Comparison of ENCODE assay signal across 13 cellular contexts in the genomic region with DNA sequence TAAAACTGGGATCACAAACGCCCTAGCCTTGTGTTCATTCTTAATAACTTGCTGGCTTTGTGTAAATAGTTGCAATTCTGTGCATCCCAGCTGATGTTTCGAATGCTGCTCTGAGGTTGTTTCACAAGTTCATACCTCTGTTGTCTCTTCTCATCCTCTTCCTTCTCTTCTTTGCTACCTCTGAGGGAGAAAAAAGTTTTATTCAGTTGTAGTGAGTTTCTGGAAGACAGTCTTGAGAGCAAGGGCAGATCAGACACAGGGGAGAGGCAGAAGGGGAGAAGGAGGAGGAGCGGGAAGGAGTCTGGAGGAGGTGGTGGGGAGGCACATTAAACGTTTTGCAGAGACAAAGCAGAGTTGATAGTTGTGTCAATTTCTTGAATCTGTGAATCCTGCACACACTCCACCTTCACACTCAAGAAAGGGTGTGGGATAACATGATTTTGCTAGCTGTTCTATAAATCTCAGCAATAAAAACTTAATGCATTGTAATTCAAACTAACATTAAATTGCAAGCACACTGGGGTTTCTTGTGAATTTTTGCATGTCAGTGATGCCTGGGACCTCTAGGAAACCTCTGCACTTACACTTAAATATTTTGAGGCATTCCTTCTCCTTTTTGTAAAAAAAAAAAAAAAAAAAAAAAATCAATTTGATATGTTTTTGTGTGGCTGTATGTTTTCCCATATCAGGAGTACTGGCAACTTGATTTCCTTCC. TPM values are rescaled to one million over a fixed set of nuclear protein-coding genes. Genes with fewer than 3 reads are reported as not detected.
DNase-seq lines count a peak whose midpoint lies in the region; ATAC-seq and TF ChIP-seq lines count a peak whose summit lies in the region.
"Had no signal": no experiment of that assay in that cellular context is flagged by ENCODE, and none has a peak within 500 bp of the region (broad histone marks: within the 10 kb centered on the region; RNA-seq: fewer than 3 reads in every experiment).

No MANE protein-coding gene starts in this region.

- H3K56ac ChIP-seq in IMR-90 (ENCODE audit: extremely low read depth, insufficient read depth, low read length) (peak overlapping the region; percentile 99), mesendoderm (ENCODE audit: low read length) (no peak overlapping the region)

- TF ChIP-seq POLR2A in IMR-90 (IDR thresholded peaks at IDR 0.05; ENCODE audit: low read depth, low read length), result no peak
- TF ChIP-seq POLR2A in transverse colon (IDR thresholded peaks at IDR 0.05), result no peak

- peak overlapping the region; percentile 95 for H3K14ac ChIP-seq in IMR-90 (replicated peaks; ENCODE audit: low read depth, low read length)

- H2BK120ac ChIP-seq in IMR-90 (ENCODE audit: low read depth, low read length) (peak overlapping the region; percentile 87), mesendoderm (ENCODE audit: low read depth, low read length) (no peak overlapping the region)

- H3K4ac ChIP-seq in IMR-90 (ENCODE audit: low read depth, low read length), result peak overlapping the region; percentile 93
- H3K4ac ChIP-seq in mesendoderm (ENCODE audit: low read depth, low read length), result no peak overlapping the region

- H3K79me1 ChIP-seq in IMR-90 (ENCODE audit: low read depth in 1 of 2, low read length in 2 of 2) (no peaks in the 10 kb centered on the region), mesendoderm (ENCODE audit: low read length) (no peaks in the 10 kb centered on the region)

- DNase-seq in IMR-90 (no peak), mesendoderm (peak; percentile 25), transverse colon (no peak), AML-193 (lab: John Stamatoyannopoulos, UW) (no peak)
- DNase-seq: activated T-cell treated with anti-CD3 and anti-CD28 coated beads, Interleukin-2, amount 50 U/mL, for 24 hours; NCI-H1417; NCI-H774 had no signal

- in situ Hi-C loops in IMR-90 (cut with MboI; ENCODE audit: low sequenced_read_pairs) (loop anchor here (25.0 kb wide), 1 partner anchor 1595 kb away; no protein-coding TSS in a partner anchor), transverse colon (cut with MboI; ENCODE audit: low pct_ligation_motif_present in 1 of 4, low pct_unique_long_range_greater_than_20kb in 1 of 4, low sequenced_read_pairs in 3 of 4) (loop anchor here in 3 of 4 donors (25.0 kb wide), 5 partner anchors 245 to 1595 kb away; no protein-coding TSS in a partner anchor)

- H3K36me3 ChIP-seq in IMR-90 (ENCODE audit: control insufficient read depth, insufficient read depth, low read length), result peaks cover 81% of the 10 kb centered on the region
- H3K36me3 ChIP-seq in endocrine pancreas (ENCODE audit: control insufficient read depth, insufficient read depth, low read length), result peaks cover 3% of the 10 kb centered on the region
- no peaks in the 10 kb centered on the region for H3K36me3 ChIP-seq in mesendoderm (ENCODE audit: control insufficient read depth, insufficient read depth, low read length)
- no peaks in the 10 kb centered on the region for H3K36me3 ChIP-seq in transverse colon

- H2AK9ac ChIP-seq in IMR-90 (replicated peaks; ENCODE audit: low read depth, low read length, poor library complexity), result peak overlapping the region; percentile 46

- TF ChIP-seq RAD21 in IMR-90 (IDR thresholded peaks at IDR 0.05; ENCODE audit: low read length), result no peak

- H2AK5ac ChIP-seq in IMR-90 (ENCODE audit: low read depth, low read length) (peak overlapping the region; percentile 52; the same call in 1 of the 2 replicates), mesendoderm (ENCODE audit: low read length) (no peak overlapping the region)

- CTCF ChIA-PET in IMR-90 (lab: Yijun Ruan, JAX), result interaction anchor here (1.0 kb wide), 1 partner anchor 1209 kb away, joined by 3 read pairs; no protein-coding TSS in a partner anchor

- H3K18ac ChIP-seq in IMR-90 (ENCODE audit: low read depth, low read length), result peak overlapping the region; percentile 100
- H3K18ac ChIP-seq in mesendoderm (ENCODE audit: low read length), result no peak overlapping the region

- no peak overlapping the region for H2AFZ ChIP-seq in IMR-90 (replicated peaks; ENCODE audit: low read length, poor library complexity)

- H2BK15ac ChIP-seq in IMR-90 (ENCODE audit: low read depth, low read length), result peak overlapping the region; percentile 68; the same call in 2 of the 3 replicates
- H2BK15ac ChIP-seq in mesendoderm (replicated peaks; ENCODE audit: low read depth), result no peak overlapping the region

- BruUV-seq in IMR-90 (replicated peaks; lab: Mats Ljungman, UMichigan), result no TSS peak

- intact Hi-C loops in IMR-90 (cut with micrococcal nuclease) (no loop called here), transverse colon (cut with DNase I; ENCODE audit: low total_unique reads) (loop anchor here (5.0 kb wide), 1 partner anchor 250 kb away; no protein-coding TSS in a partner anchor)

- no peak for ATAC-seq in IMR-90 (ENCODE audit: low read depth)
- ATAC-seq in GM21786 (IDR thresholded peaks at IDR 0.05; ENCODE audit: unreplicated experiment), result no peak
- ATAC-seq in HG03432 (IDR thresholded peaks at IDR 0.05; ENCODE audit: unreplicated experiment), result no peak

- no CpG with 5 or more reads among the region's 4 CpGs for WGBS in IMR-90 (ENCODE audit: extremely low coverage in 2 of 2, insufficient read length in 1 of 2), 2 experiments
- WGBS in mesendoderm (ENCODE audit: extremely low coverage, insufficient coverage, low lambda C conversion rate), result no CpG with 5 or more reads among the region's 4 CpGs
- 36 to 44% methylated on average over 4 of the region's 4 CpGs for WGBS in transverse colon (ENCODE audit: low coverage in 1 of 2), 2 donors

- H3K4me2 ChIP-seq in IMR-90 (ENCODE audit: low read depth, low read length) (peak overlapping the region; percentile 100), mesendoderm (ENCODE audit: low read length) (no peak overlapping the region)

- TF ChIP-seq CTCF in IMR-90 (conservative IDR thresholded peaks at IDR 0.05; ENCODE audit: low read depth, low read length) (no peak), transverse colon (IDR thresholded peaks at IDR 0.05) (no peak)

- TF ChIP-seq EP300 in transverse colon (IDR thresholded peaks at IDR 0.05; ENCODE audit: low read depth), result no peak

- peak overlapping the region; percentile 15 for H2BK20ac ChIP-seq in IMR-90 (ENCODE audit: low read depth, low read length)

- H3K23ac ChIP-seq in IMR-90 (ENCODE audit: low read depth, low read length) (peak overlapping the region; percentile 99), mesendoderm (ENCODE audit: low read length) (no peak overlapping the region)

- H3K9me3 ChIP-seq in IMR-90 (ENCODE audit: control insufficient read depth, insufficient read depth, low read length), result no peaks in the 10 kb centered on the region
- no peaks in the 10 kb centered on the region for H3K9me3 ChIP-seq in endocrine pancreas (ENCODE audit: control insufficient read depth, low read length)
- H3K9me3 ChIP-seq in transverse colon, result no peaks in the 10 kb centered on the region
- H3K9me3 ChIP-seq: SJSA1 had no signal

- H3K79me2 ChIP-seq in mesendoderm (ENCODE audit: control insufficient read depth, insufficient read depth, low read length), result no peaks in the 10 kb centered on the region

- H3K9ac ChIP-seq in IMR-90 (ENCODE audit: low read depth, low read length) (peak overlapping the region; percentile 100), endocrine pancreas (ENCODE audit: control insufficient read depth, insufficient read depth, low read length) (no peak overlapping the region), mesendoderm (ENCODE audit: low read length) (no peak overlapping the region)

- POLR2A ChIA-PET in IMR-90 (lab: Charles Lee; ENCODE audit: unreplicated experiment), result no interaction called here

- H2BK5ac ChIP-seq in IMR-90 (ENCODE audit: low read depth, low read length, poor library complexity, severe bottlenecking), result peak overlapping the region; percentile 98
- H2BK5ac ChIP-seq in mesendoderm (ENCODE audit: low read length), result no peak overlapping the region

- H3K9me1 ChIP-seq in IMR-90 (ENCODE audit: insufficient read depth, low read length), result no peaks in the 10 kb centered on the region

- peaks cover 2% of the 10 kb centered on the region; the same call in 1 of the 2 replicates for H3K4me1 ChIP-seq in IMR-90 (ENCODE audit: control insufficient read depth, insufficient read depth, low read length)
- H3K4me1 ChIP-seq in endocrine pancreas (ENCODE audit: control insufficient read depth, insufficient read depth, low read length), result no peaks in the 10 kb centered on the region
- peaks cover 2% of the 10 kb centered on the region for H3K4me1 ChIP-seq in mesendoderm (ENCODE audit: control insufficient read depth, low read depth, low read length)
- H3K4me1 ChIP-seq in transverse colon, result no peaks in the 10 kb centered on the region
- H3K4me1 ChIP-seq: SJSA1 had no signal

- H4K20me1 ChIP-seq in IMR-90 (ENCODE audit: insufficient read depth, low read length), result 0 out of 2 replicates have a peak, but pooled peaks cover 2% of the 10 kb centered on the region

- H3K27me3 ChIP-seq in IMR-90 (ENCODE audit: control insufficient read depth, insufficient read depth, low read length), result no peaks in the 10 kb centered on the region
- H3K27me3 ChIP-seq in endocrine pancreas (ENCODE audit: control insufficient read depth, insufficient read depth, low read length), result no peaks in the 10 kb centered on the region
- peaks cover 70% of the 10 kb centered on the region for H3K27me3 ChIP-seq in mesendoderm (ENCODE audit: insufficient read depth, low read length, poor library complexity)
- peaks cover 70% of the 10 kb centered on the region for H3K27me3 ChIP-seq in transverse colon
- H3K27me3 ChIP-seq: SJSA1 had no signal

- H4K91ac ChIP-seq in IMR-90 (ENCODE audit: insufficient read depth, low read depth, low read length), result peak overlapping the region; percentile 93

- peak overlapping the region; percentile 100 for H3K27ac ChIP-seq in IMR-90 (ENCODE audit: insufficient read depth, low read length)
- no peak overlapping the region for H3K27ac ChIP-seq in mesendoderm (ENCODE audit: low read depth, low read length)
- H3K27ac ChIP-seq in transverse colon, result peak overlapping the region; percentile 91 to 96 (median 93)
- H3K27ac ChIP-seq: HL-60, SJSA1, VCaP had no signal

- dilution Hi-C loops in IMR-90 (cut with HindIII; ENCODE audit: low sequenced_read_pairs, unreplicated experiment), result loop anchor here (25.0 kb wide), 1 partner anchor 770 kb away; no protein-coding TSS in a partner anchor

- peak overlapping the region; percentile 94 for H4K5ac ChIP-seq in IMR-90 (ENCODE audit: low read depth, low read length)
- no peak overlapping the region for H4K5ac ChIP-seq in mesendoderm (ENCODE audit: low read length)

- H4K8ac ChIP-seq in IMR-90 (ENCODE audit: low read depth in 2 of 2, low read length in 2 of 2), result peak overlapping the region; percentile 93 to 96
- H4K8ac ChIP-seq in mesendoderm (ENCODE audit: low read depth, low read length), result no peak overlapping the region

- peak overlapping the region; percentile 99 for H3K4me3 ChIP-seq in IMR-90 (ENCODE audit: insufficient read depth, low read depth, low read length)
- peak overlapping the region; percentile 73 for H3K4me3 ChIP-seq in endocrine pancreas (ENCODE audit: control insufficient read depth, insufficient read depth, low read length)
- H3K4me3 ChIP-seq in mesendoderm (ENCODE audit: low read length), result no peak overlapping the region
- peak overlapping the region in 3 of 4 donors; percentile 48 to 73 (median 67) for H3K4me3 ChIP-seq in transverse colon
- H3K4me3 ChIP-seq: SJSA1 had no signal

RNA-seq across cellular contexts. Expression of a gene that starts 6.9 kb away (rescaled TPM):
- total RNA-seq in IMR-90 (2012; rRNA removed) (157 and 209 TPM in 2 replicates), transverse colon (100 to 1,000 TPM in 1 of 4 donors, 10 to 100 TPM in 3; 25.9 to 129 (median 28.8) TPM)
- polyA plus RNA-seq in IMR-90 (2012; rRNA removed), result 51.8 and 54.4 TPM in 2 replicates
- polyA plus RNA-seq in IMR-90 (2012; cell fraction: cytosol; rRNA removed), result 14.0 and 21.0 TPM in 2 replicates
- 81.4 and 209 TPM in 2 replicates for polyA plus RNA-seq in IMR-90 (2012; cell fraction: nucleus; rRNA removed; ENCODE audit: low replicate concordance)
- 0.25 TPM for polyA plus RNA-seq in mesendoderm (2013, experiment 1 of 2)
- 0.10 TPM for polyA plus RNA-seq in mesendoderm (2013, experiment 2 of 2)
